ENCODE assay signal across 1 cellular context in the genomic region with DNA sequence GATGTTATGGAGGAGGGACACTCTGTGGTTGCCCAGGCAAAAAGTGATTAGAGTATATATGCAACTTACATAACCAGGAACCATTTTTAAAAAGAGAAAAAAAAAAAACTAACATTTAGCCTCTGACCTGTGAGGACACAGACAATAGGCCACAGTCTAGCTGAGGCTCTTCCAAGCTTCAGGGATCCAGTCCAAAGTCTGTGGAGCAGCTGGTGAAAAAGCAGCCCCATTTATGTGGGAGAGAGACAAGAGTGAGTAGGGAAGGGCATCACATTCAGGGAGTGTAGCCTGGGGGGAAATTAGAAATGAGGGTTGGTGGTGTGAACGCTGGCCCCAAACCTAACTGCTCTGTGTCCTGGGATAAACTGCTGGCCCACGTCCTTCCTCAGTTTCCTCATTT.
TF ChIP-seq lines count a peak whose summit lies in the region.

No MANE protein-coding gene starts in this region.

TF ChIP-seq in HepG2, 621 proteins besides CTCF, POLR2A, EP300 and RAD21 (continued from another document and continues in another):
- TF ChIP-seq SRF (IDR thresholded peaks at IDR 0.05; ENCODE audit: low read depth, low read length) (no peak), ZNF101 (CRISPR knock-in tag; IDR thresholded peaks at IDR 0.05; ENCODE audit: borderline replicate concordance, low read depth) (no peak), ELF3 (CRISPR knock-in tag; IDR thresholded peaks at IDR 0.05) (0 out of 2 replicates have a peak, but pooled peaks have one; percentile 17), PAWR (CRISPR knock-in tag; IDR thresholded peaks at IDR 0.05; ENCODE audit: borderline replicate concordance) (no peak), RORA (CRISPR knock-in tag; IDR thresholded peaks at IDR 0.05) (no peak), ZXDC (CRISPR knock-in tag; IDR thresholded peaks at IDR 0.05) (no peak), PLRG1 (conservative IDR thresholded peaks at IDR 0.05) (no peak), KDM5B (CRISPR knock-in tag; IDR thresholded peaks at IDR 0.05; ENCODE audit: borderline replicate concordance) (no peak), ZNF766 (CRISPR knock-in tag; IDR thresholded peaks at IDR 0.05; ENCODE audit: borderline replicate concordance) (no peak), SMAD3 (CRISPR knock-in tag; IDR thresholded peaks at IDR 0.05) (no peak), ZNF318 (CRISPR knock-in tag; IDR thresholded peaks at IDR 0.05) (no peak), ZBTB33 (CRISPR knock-in tag; IDR thresholded peaks at IDR 0.05) (no peak), ZNF614 (CRISPR knock-in tag; IDR thresholded peaks at IDR 0.05; ENCODE audit: borderline replicate concordance) (no peak), PAF1 (CRISPR knock-in tag; IDR thresholded peaks at IDR 0.05) (no peak), ZBTB3 (CRISPR knock-in tag; IDR thresholded peaks at IDR 0.05; ENCODE audit: borderline replicate concordance, low read depth) (no peak), IRX3 (CRISPR knock-in tag; IDR thresholded peaks at IDR 0.05; ENCODE audit: borderline replicate concordance, low read depth) (no peak), KAT7 (CRISPR knock-in tag; IDR thresholded peaks at IDR 0.05; ENCODE audit: borderline replicate concordance) (no peak), NCOR1 (IDR thresholded peaks at IDR 0.05; ENCODE audit: borderline replicate concordance, low read length) (peak; percentile 96), MATR3 (CRISPR knock-in tag; IDR thresholded peaks at IDR 0.05) (no peak), GMEB2 (CRISPR knock-in tag; IDR thresholded peaks at IDR 0.05; ENCODE audit: low read depth) (no peak), SRSF1 (optimal IDR thresholded peaks at IDR 0.05; ENCODE audit: low read depth, low read length) (no peak), NR3C1 (CRISPR knock-in tag; IDR thresholded peaks at IDR 0.05) (no peak), ZNF160 (CRISPR knock-in tag; IDR thresholded peaks at IDR 0.05) (no peak), CCAR2 (optimal IDR thresholded peaks at IDR 0.05; ENCODE audit: low read depth, low read length) (no peak), ZFP37 (CRISPR knock-in tag; IDR thresholded peaks at IDR 0.05; ENCODE audit: borderline replicate concordance) (no peak), ZFP90 (CRISPR knock-in tag; IDR thresholded peaks at IDR 0.05; ENCODE audit: borderline replicate concordance) (no peak), MLLT10 (CRISPR knock-in tag; IDR thresholded peaks at IDR 0.05) (no peak)
- TF ChIP-seq, protein P1, sequence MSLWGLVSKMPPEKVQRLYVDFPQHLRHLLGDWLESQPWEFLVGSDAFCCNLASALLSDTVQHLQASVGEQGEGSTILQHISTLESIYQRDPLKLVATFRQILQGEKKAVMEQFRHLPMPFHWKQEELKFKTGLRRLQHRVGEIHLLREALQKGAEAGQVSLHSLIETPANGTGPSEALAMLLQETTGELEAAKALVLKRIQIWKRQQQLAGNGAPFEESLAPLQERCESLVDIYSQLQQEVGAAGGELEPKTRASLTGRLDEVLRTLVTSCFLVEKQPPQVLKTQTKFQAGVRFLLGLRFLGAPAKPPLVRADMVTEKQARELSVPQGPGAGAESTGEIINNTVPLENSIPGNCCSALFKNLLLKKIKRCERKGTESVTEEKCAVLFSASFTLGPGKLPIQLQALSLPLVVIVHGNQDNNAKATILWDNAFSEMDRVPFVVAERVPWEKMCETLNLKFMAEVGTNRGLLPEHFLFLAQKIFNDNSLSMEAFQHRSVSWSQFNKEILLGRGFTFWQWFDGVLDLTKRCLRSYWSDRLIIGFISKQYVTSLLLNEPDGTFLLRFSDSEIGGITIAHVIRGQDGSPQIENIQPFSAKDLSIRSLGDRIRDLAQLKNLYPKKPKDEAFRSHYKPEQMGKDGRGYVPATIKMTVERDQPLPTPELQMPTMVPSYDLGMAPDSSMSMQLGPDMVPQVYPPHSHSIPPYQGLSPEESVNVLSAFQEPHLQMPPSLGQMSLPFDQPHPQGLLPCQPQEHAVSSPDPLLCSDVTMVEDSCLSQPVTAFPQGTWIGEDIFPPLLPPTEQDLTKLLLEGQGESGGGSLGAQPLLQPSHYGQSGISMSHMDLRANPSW (CRISPR knock-in tag; IDR thresholded peaks at IDR 0.05; ENCODE audit: borderline replicate concordance): no peak
- TF ChIP-seq, protein P2, sequence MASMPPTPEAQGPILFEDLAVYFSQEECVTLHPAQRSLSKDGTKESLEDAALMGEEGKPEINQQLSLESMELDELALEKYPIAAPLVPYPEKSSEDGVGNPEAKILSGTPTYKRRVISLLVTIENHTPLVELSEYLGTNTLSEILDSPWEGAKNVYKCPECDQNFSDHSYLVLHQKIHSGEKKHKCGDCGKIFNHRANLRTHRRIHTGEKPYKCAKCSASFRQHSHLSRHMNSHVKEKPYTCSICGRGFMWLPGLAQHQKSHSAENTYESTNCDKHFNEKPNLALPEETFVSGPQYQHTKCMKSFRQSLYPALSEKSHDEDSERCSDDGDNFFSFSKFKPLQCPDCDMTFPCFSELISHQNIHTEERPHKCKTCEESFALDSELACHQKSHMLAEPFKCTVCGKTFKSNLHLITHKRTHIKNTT (CRISPR knock-in tag; IDR thresholded peaks at IDR 0.05): no peak
- TF ChIP-seq, protein P3, sequence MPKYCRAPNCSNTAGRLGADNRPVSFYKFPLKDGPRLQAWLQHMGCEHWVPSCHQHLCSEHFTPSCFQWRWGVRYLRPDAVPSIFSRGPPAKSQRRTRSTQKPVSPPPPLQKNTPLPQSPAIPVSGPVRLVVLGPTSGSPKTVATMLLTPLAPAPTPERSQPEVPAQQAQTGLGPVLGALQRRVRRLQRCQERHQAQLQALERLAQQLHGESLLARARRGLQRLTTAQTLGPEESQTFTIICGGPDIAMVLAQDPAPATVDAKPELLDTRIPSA (CRISPR knock-in tag; IDR thresholded peaks at IDR 0.05; ENCODE audit: borderline replicate concordance): no peak
- TF ChIP-seq, protein P4, sequence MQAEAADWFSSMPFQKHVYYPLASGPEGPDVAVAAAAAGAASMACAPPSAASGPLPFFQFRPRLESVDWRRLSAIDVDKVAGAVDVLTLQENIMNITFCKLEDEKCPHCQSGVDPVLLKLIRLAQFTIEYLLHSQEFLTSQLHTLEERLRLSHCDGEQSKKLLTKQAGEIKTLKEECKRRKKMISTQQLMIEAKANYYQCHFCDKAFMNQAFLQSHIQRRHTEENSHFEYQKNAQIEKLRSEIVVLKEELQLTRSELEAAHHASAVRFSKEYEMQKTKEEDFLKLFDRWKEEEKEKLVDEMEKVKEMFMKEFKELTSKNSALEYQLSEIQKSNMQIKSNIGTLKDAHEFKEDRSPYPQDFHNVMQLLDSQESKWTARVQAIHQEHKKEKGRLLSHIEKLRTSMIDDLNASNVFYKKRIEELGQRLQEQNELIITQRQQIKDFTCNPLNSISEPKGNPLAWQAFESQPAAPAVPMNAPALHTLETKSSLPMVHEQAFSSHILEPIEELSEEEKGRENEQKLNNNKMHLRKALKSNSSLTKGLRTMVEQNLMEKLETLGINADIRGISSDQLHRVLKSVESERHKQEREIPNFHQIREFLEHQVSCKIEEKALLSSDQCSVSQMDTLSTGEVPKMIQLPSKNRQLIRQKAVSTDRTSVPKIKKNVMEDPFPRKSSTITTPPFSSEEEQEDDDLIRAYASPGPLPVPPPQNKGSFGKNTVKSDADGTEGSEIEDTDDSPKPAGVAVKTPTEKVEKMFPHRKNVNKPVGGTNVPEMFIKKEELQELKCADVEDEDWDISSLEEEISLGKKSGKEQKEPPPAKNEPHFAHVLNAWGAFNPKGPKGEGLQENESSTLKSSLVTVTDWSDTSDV (CRISPR knock-in tag; IDR thresholded peaks at IDR 0.05): no peak
- TF ChIP-seq, protein P5, sequence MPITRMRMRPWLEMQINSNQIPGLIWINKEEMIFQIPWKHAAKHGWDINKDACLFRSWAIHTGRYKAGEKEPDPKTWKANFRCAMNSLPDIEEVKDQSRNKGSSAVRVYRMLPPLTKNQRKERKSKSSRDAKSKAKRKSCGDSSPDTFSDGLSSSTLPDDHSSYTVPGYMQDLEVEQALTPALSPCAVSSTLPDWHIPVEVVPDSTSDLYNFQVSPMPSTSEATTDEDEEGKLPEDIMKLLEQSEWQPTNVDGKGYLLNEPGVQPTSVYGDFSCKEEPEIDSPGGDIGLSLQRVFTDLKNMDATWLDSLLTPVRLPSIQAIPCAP (CRISPR knock-in tag; IDR thresholded peaks at IDR 0.05; ENCODE audit: low read depth): no peak
